Comparison of ENCODE assay signal across 17 cellular contexts in genomic region chr10:94150541-94151184, GRCh38.
"Had no signal": no experiment of that assay in that cellular context is flagged by ENCODE, and none has a peak within 500 bp of the region (broad histone marks: within the 10 kb centered on the region; RNA-seq: fewer than 3 reads in every experiment).

No MANE protein-coding gene starts in this region.

- H3K36me3 ChIP-seq: heart left ventricle, stomach, thoracic aorta, transverse colon had no signal

- H3K9me3 ChIP-seq: thoracic aorta, transverse colon had no signal

- ATAC-seq: esophagus mucosa; left ventricle myocardium superior; naive thymus-derived CD8-positive, alpha-beta T cell; sciatic nerve had no signal

- H3K27ac Mint-ChIP-seq: naive thymus-derived CD8-positive, alpha-beta T cell had no signal

- H3K4me3 ChIP-seq: heart left ventricle, lung, stomach, thoracic aorta, transverse colon had no signal

- DNase-seq: effector memory CD4-positive, alpha-beta T cell; heart left ventricle; hippocampal formation; left colon; left ventricle myocardium superior; mesenchymal stem cell; naive thymus-derived CD8-positive, alpha-beta T cell; small intestine; stimulated activated CD4-positive, alpha-beta T cell treated with anti-CD3 and anti-CD28 coated beads, Interleukin-12 subunit alpha, Interleukin-12 subunit beta, amount 100 ng/mL, for 4 hours; stimulated activated naive CD4-positive, alpha-beta T cell; stomach; substantia nigra; transverse colon had no signal

- H3K27me3 ChIP-seq: heart left ventricle, stomach, transverse colon had no signal

- H3K36me3 Mint-ChIP-seq: naive thymus-derived CD8-positive, alpha-beta T cell had no signal

- H3K27ac ChIP-seq: heart left ventricle, stomach, thoracic aorta, transverse colon had no signal

- H3K4me1 ChIP-seq: transverse colon had no signal
